ENCODE assay signal across 1 cellular context in the genomic region with DNA sequence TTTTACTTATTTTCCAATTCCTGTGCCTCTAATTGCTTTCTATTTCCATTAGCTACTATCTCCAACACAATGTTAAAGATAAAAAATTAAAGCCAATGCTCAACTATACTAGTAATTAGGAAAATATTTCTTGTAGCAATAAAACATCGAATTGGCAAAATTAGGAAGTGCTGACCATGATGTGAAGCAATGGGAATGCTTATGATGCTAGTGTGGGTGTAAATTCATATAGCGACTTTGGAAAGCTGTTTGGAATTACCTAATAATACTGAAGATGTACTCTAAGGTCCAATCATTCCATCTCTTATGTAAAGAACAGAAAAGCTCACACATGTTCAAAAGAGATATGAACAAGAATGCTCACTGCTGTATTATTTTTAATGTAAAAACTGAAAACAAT.
TF ChIP-seq lines count a peak whose summit lies in the region.

No MANE protein-coding gene starts in this region.

TF ChIP-seq in WTC11, 78 proteins besides CTCF, POLR2A, EP300 and RAD21 (continued from another document):
- TF ChIP-seq, protein P1, sequence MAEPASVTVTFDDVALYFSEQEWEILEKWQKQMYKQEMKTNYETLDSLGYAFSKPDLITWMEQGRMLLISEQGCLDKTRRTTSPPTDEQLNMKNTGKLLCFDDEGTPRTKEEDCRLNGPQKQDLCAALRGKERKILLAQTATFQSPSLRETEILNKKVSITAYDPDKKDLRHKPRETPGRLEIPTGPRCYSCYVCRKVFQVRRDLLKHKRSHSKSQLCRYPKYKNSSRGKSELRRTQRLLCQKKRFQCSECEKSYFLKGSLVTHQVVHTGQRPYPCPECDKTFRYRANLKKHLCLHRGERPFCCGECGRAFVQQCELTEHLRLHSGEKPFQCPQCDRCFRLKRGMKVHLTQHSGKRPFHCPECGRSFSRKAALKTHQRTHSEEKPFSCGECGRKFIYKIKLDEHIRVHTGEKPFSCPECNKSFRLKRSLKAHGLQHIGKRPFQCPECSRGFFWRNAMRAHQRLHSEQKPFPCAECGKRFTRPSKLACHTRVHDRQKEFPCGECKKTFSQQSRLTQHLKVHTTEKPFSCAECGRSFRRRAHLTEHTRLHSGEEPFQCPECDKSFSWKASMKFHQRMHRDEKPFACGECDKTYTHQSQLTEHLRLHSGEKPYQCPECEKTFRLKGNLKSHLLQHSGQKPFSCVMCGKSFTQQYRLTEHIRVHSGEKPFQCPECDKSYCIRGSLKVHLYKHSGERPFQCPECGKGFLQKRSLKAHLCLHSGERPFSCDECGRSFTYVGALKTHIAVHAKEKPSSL (CRISPR knock-in tag; conservative IDR thresholded peaks at IDR 0.05): no peak
- TF ChIP-seq SMAD3 (CRISPR knock-in tag; IDR thresholded peaks at IDR 0.05; ENCODE audit: borderline replicate concordance): no peak
- TF ChIP-seq ELF4 (CRISPR knock-in tag; IDR thresholded peaks at IDR 0.05; ENCODE audit: low read depth): no peak
- TF ChIP-seq ETV6 (CRISPR knock-in tag; IDR thresholded peaks at IDR 0.05): no peak
- TF ChIP-seq SMAD4 (CRISPR knock-in tag; IDR thresholded peaks at IDR 0.05): no peak
- TF ChIP-seq, protein P2, sequence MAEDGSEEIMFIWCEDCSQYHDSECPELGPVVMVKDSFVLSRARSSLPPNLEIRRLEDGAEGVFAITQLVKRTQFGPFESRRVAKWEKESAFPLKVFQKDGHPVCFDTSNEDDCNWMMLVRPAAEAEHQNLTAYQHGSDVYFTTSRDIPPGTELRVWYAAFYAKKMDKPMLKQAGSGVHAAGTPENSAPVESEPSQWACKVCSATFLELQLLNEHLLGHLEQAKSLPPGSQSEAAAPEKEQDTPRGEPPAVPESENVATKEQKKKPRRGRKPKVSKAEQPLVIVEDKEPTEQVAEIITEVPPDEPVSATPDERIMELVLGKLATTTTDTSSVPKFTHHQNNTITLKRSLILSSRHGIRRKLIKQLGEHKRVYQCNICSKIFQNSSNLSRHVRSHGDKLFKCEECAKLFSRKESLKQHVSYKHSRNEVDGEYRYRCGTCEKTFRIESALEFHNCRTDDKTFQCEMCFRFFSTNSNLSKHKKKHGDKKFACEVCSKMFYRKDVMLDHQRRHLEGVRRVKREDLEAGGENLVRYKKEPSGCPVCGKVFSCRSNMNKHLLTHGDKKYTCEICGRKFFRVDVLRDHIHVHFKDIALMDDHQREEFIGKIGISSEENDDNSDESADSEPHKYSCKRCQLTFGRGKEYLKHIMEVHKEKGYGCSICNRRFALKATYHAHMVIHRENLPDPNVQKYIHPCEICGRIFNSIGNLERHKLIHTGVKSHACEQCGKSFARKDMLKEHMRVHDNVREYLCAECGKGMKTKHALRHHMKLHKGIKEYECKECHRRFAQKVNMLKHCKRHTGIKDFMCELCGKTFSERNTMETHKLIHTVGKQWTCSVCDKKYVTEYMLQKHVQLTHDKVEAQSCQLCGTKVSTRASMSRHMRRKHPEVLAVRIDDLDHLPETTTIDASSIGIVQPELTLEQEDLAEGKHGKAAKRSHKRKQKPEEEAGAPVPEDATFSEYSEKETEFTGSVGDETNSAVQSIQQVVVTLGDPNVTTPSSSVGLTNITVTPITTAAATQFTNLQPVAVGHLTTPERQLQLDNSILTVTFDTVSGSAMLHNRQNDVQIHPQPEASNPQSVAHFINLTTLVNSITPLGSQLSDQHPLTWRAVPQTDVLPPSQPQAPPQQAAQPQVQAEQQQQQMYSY (CRISPR knock-in tag; IDR thresholded peaks at IDR 0.05): no peak
- TF ChIP-seq OVOL2 (CRISPR knock-in tag; IDR thresholded peaks at IDR 0.05; ENCODE audit: borderline replicate concordance): no peak
- TF ChIP-seq, protein P3, sequence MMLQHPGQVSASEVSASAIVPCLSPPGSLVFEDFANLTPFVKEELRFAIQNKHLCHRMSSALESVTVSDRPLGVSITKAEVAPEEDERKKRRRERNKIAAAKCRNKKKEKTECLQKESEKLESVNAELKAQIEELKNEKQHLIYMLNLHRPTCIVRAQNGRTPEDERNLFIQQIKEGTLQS (CRISPR knock-in tag; conservative IDR thresholded peaks at IDR 0.05): no peak
